22 cellular contexts compared by ENCODE assay signal in genomic region chr9:26535146-26535545, GRCh38.
"Had no signal": no experiment of that assay in that cellular context is flagged by ENCODE, and none has a peak within 500 bp of the region (broad histone marks: within the 10 kb centered on the region; RNA-seq: fewer than 3 reads in every experiment).

No MANE protein-coding gene starts in this region.

- DNase-seq: islet precursor cell; left ventricle myocardium inferior; midbrain; mucosa of descending colon; naive thymus-derived CD4-positive, alpha-beta T cell; ovary; right lobe of liver; stimulated activated CD4-positive, alpha-beta T cell treated with anti-CD3 and anti-CD28 coated beads, Interleukin-1b, Interleukin-23, amount 100 ng/mL, for 48 hours; stimulated activated CD4-positive, alpha-beta T cell treated with anti-CD3 and anti-CD28 coated beads, Interleukin-2, amount 100 ng/mL, for 48 hours; stimulated activated CD4-positive, alpha-beta T cell treated with anti-CD3 and anti-CD28 coated beads, Interleukin-4, amount 100 ng/mL, for 4 hours; stimulated activated CD8-positive, alpha-beta memory T cell treated with anti-CD3 and anti-CD28 coated beads, Interleukin-4, amount 100 ng/mL, for 48 hours; stimulated activated naive CD4-positive, alpha-beta T cell treated with Interleukin-2 at 50 U/mL for 16 hours; stomach; testis; tibial artery; trophoblast cell; upper lobe of right lung had no signal

- H3K27me3 ChIP-seq: ovary, right atrium auricular region, right lobe of liver, stomach, testis, tibial artery, upper lobe of right lung had no signal

- H3K9me3 ChIP-seq: mucosa of descending colon, ovary, right lobe of liver, testis, tibial artery, upper lobe of right lung had no signal

- H3K4me3 ChIP-seq: left ventricle myocardium inferior, lung, mucosa of descending colon, ovary, right atrium auricular region, right lobe of liver, smooth muscle cell, stomach, testis, tibial artery, upper lobe of right lung had no signal

- H3K27ac ChIP-seq: left ventricle myocardium inferior, ovary, right atrium auricular region, right lobe of liver, stomach, testis, tibial artery, upper lobe of right lung had no signal

- H3K4me1 ChIP-seq: left ventricle myocardium inferior, right atrium auricular region, right lobe of liver, stomach, testis, tibial artery, upper lobe of right lung had no signal

- H3K36me3 ChIP-seq: left ventricle myocardium inferior, ovary, right atrium auricular region, right lobe of liver, stomach, tibial artery, upper lobe of right lung had no signal

- ATAC-seq: mucosa of descending colon; naive thymus-derived CD4-positive, alpha-beta T cell; natural killer cell treated with Interleukin-12 subunit alpha and Interleukin-12 subunit beta and Interleukin-15 and Interleukin-18, amount 100 ng/mL, for 72 hours; right lobe of liver; stimulated activated memory B cell treated with anti-CD40 and anti-IgM and Interleukin-4, amounts not matched to agents 10 μg/mL and 1 μg/mL and 100 μg/mL, for 72 hours; upper lobe of right lung had no signal
